ENCODE assay signal across 1 cellular context in the genomic region with DNA sequence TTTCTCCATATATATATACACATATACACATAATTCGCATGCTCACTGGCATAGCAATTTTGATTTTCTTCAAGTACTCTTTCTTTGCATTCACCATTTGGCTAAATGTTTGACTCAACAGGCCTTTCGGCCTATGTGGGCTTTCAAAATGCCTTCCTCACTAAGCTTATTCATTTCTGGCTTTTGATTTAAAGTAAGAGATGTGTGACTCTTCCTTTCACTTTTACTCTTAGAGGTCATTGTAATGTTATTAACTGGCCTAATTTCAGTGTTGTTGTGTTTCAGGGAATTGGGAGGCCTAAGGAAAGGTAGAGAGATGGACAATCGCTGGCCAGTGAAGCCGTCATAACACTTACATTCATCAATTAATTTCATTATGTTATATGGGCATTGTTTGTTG.
TF ChIP-seq lines count a peak whose summit lies in the region.

No MANE protein-coding gene starts in this region.

TF ChIP-seq in HepG2, 621 proteins besides CTCF, POLR2A, EP300 and RAD21:
- TF ChIP-seq, protein P1, sequence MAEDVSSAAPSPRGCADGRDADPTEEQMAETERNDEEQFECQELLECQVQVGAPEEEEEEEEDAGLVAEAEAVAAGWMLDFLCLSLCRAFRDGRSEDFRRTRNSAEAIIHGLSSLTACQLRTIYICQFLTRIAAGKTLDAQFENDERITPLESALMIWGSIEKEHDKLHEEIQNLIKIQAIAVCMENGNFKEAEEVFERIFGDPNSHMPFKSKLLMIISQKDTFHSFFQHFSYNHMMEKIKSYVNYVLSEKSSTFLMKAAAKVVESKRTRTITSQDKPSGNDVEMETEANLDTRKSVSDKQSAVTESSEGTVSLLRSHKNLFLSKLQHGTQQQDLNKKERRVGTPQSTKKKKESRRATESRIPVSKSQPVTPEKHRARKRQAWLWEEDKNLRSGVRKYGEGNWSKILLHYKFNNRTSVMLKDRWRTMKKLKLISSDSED (CRISPR knock-in tag; IDR thresholded peaks at IDR 0.05): no peak
- TF ChIP-seq CREB1 (IDR thresholded peaks at IDR 0.05) (no peak), CREB1 (CRISPR knock-in tag; IDR thresholded peaks at IDR 0.05) (no peak), SP2 (CRISPR knock-in tag; IDR thresholded peaks at IDR 0.05) (no peak), ZNF33B (CRISPR knock-in tag; IDR thresholded peaks at IDR 0.05) (no peak), IRX3 (CRISPR knock-in tag; IDR thresholded peaks at IDR 0.05; ENCODE audit: borderline replicate concordance, low read depth) (no peak), ZSCAN29 (CRISPR knock-in tag; conservative IDR thresholded peaks at IDR 0.05) (no peak)
- TF ChIP-seq, protein P2, sequence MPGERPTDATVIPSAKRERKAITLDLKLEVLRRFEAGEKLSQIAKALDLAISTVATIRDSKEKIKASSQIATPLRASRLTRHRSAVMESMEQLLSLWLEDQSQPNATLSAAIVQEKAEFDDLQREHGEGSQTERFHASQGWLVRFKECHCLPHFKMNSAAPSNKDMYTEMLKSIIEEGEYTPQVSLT (CRISPR knock-in tag; IDR thresholded peaks at IDR 0.05; ENCODE audit: borderline replicate concordance, low read depth): no peak
- TF ChIP-seq, protein P3, sequence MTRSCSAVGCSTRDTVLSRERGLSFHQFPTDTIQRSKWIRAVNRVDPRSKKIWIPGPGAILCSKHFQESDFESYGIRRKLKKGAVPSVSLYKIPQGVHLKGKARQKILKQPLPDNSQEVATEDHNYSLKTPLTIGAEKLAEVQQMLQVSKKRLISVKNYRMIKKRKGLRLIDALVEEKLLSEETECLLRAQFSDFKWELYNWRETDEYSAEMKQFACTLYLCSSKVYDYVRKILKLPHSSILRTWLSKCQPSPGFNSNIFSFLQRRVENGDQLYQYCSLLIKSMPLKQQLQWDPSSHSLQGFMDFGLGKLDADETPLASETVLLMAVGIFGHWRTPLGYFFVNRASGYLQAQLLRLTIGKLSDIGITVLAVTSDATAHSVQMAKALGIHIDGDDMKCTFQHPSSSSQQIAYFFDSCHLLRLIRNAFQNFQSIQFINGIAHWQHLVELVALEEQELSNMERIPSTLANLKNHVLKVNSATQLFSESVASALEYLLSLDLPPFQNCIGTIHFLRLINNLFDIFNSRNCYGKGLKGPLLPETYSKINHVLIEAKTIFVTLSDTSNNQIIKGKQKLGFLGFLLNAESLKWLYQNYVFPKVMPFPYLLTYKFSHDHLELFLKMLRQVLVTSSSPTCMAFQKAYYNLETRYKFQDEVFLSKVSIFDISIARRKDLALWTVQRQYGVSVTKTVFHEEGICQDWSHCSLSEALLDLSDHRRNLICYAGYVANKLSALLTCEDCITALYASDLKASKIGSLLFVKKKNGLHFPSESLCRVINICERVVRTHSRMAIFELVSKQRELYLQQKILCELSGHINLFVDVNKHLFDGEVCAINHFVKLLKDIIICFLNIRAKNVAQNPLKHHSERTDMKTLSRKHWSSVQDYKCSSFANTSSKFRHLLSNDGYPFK (CRISPR knock-in tag; IDR thresholded peaks at IDR 0.05; ENCODE audit: borderline replicate concordance): no peak
TF ChIP-seq in HepG2: peak in this region for 0.
